ENCODE assay signal across 26 cellular contexts in genomic region chr2:121294881-121295840, GRCh38. TPM values are rescaled to one million over a fixed set of nuclear protein-coding genes. Genes with fewer than 3 reads are reported as not detected.
DNase-seq lines count a peak whose midpoint lies in the region; ATAC-seq, FAIRE-seq and TF ChIP-seq lines count a peak whose summit lies in the region.
"Had no signal": no experiment of that assay in that cellular context is flagged by ENCODE, and none has a peak within 500 bp of the region (broad histone marks: within the 10 kb centered on the region; RNA-seq: fewer than 3 reads in every experiment).

No MANE protein-coding gene starts in this region.

- no peaks in the 10 kb centered on the region for H3K9me2 ChIP-seq in HCT116 (ENCODE audit: insufficient read depth)

- no peak overlapping the region for H3K4me3 Mint-ChIP-seq in activated CD8-positive, alpha-beta memory T cell treated with anti-CD3 and anti-CD28 coated beads, Interleukin-2, amount 10 ng/mL, durations not matched to agents 7 days and 5 days
- H3K4me3 Mint-ChIP-seq in osteocyte (ENCODE audit: unreplicated experiment), result no peak overlapping the region
- H3K4me3 Mint-ChIP-seq: CD8-positive, alpha-beta T cell; GM23338; IgD-negative memory B cell had no signal

- H4K91ac ChIP-seq in H1 (replicated peaks; ENCODE audit: insufficient read length, low read length), result no peak overlapping the region

- no peak overlapping the region for H2BK20ac ChIP-seq in H1 (ENCODE audit: low read length)

- H3K4ac ChIP-seq in H1 (replicated peaks; ENCODE audit: insufficient read length, low read depth, low read length), result no peak overlapping the region

- H3K18ac ChIP-seq in H1 (ENCODE audit: extremely low read depth, low read length), result no peak overlapping the region

- H3K27ac Mint-ChIP-seq in activated CD8-positive, alpha-beta memory T cell treated with anti-CD3 and anti-CD28 coated beads, Interleukin-2, amount 10 ng/mL, durations not matched to agents 7 days and 5 days, result no peak overlapping the region
- H3K27ac Mint-ChIP-seq in osteocyte (ENCODE audit: unreplicated experiment), result no peak overlapping the region
- H3K27ac Mint-ChIP-seq: CD8-positive, alpha-beta T cell; GM23338; IgD-negative memory B cell had no signal

- no peaks in the 10 kb centered on the region for H3K27me3 ChIP-seq in HCT116 (ENCODE audit: insufficient read depth, low read length)
- H3K27me3 ChIP-seq in H1 (replicated peaks in 1 of 4; ENCODE audit: control insufficient read depth in 3 of 4, extremely low read depth in 1 of 4, insufficient read depth in 3 of 4, low read length in 3 of 4), result no peaks in the 10 kb centered on the region

- no peaks in the 10 kb centered on the region for H3K9me3 Mint-ChIP-seq in activated CD8-positive, alpha-beta memory T cell treated with anti-CD3 and anti-CD28 coated beads, Interleukin-2, amount 10 ng/mL, durations not matched to agents 7 days and 5 days (ENCODE audit: low read depth)
- H3K9me3 Mint-ChIP-seq in osteocyte (ENCODE audit: unreplicated experiment), result no peaks in the 10 kb centered on the region
- H3K9me3 Mint-ChIP-seq: CD8-positive, alpha-beta T cell; GM23338 had no signal

- RAD21 ChIA-PET in HCT116 (lab: Charles Lee; ENCODE audit: low non-redundant PET in 1 of 2, low total read pairs in 2 of 2, uncharacterized antibody in 2 of 2, unreplicated experiment in 2 of 2), result no interaction called here

- TF ChIP-seq CTCF in HCT116 (IDR thresholded peaks at IDR 0.05 in 2 of 3, conservative IDR thresholded peaks at IDR 0.05 in 1 of 3; ENCODE audit: borderline replicate concordance in 1 of 3, insufficient read depth in 1 of 3, low read depth in 2 of 3, low read length in 2 of 3), result 0 out of 6 replicates have a peak, but pooled peaks of 1 of the 3 experiments have one; percentile 14
- no peak for TF ChIP-seq CTCF in H1 (IDR thresholded peaks at IDR 0.05; ENCODE audit: control extremely low read depth in 1 of 3, insufficient read depth in 1 of 3, low read depth in 1 of 3, low read length in 3 of 3)
- no peak for TF ChIP-seq CTCF in osteocyte (IDR thresholded peaks at IDR 0.05)

- H2BK5ac ChIP-seq in H1 (ENCODE audit: low read depth, low read length), result no peak overlapping the region

- no peaks in the 10 kb centered on the region for H3K4me1 Mint-ChIP-seq in activated CD8-positive, alpha-beta memory T cell treated with anti-CD3 and anti-CD28 coated beads, Interleukin-2, amount 10 ng/mL, durations not matched to agents 7 days and 5 days
- no peaks in the 10 kb centered on the region for H3K4me1 Mint-ChIP-seq in osteocyte (ENCODE audit: unreplicated experiment)
- H3K4me1 Mint-ChIP-seq: GM23338 had no signal

- BruUV-seq in HCT116 (replicated peaks; lab: Mats Ljungman, UMichigan), result no TSS peak

- no peak for TF ChIP-seq POLR2A in HCT116 (IDR thresholded peaks at IDR 0.05; ENCODE audit: borderline replicate concordance, extremely low read depth, insufficient read depth, insufficient read length)
- no peak for TF ChIP-seq POLR2A in H1 (IDR thresholded peaks at IDR 0.05; ENCODE audit: control extremely low read depth in 1 of 2, low read depth in 2 of 2, low read length in 2 of 2)

- H3K4me3 ChIP-seq in HCT116 (replicated peaks in 1 of 2; ENCODE audit: low read depth in 1 of 2, low read length in 2 of 2) (no peak overlapping the region), H1 (ENCODE audit: extremely low read depth in 1 of 4, insufficient read depth in 2 of 4, low read depth in 3 of 4, low read length in 4 of 4) (no peak overlapping the region)
- H3K4me3 ChIP-seq: GM23338, SJSA1 had no signal

- H3K27ac ChIP-seq in HCT116 (ENCODE audit: low read depth, low read length), result no peak overlapping the region
- H3K27ac ChIP-seq in H1 (ENCODE audit: low read depth, low read length), result no peak overlapping the region
- H3K27ac ChIP-seq: SJSA1 had no signal

- no peaks in the 10 kb centered on the region for H3K79me2 ChIP-seq in HCT116 (ENCODE audit: insufficient read depth, low read length)
- H3K79me2 ChIP-seq in H1 (ENCODE audit: control insufficient read depth in 1 of 2, insufficient read depth in 2 of 2, low read length in 2 of 2), result no peaks in the 10 kb centered on the region

- no peak overlapping the region for H3K4me2 ChIP-seq in HCT116 (ENCODE audit: low read length)
- H3K4me2 ChIP-seq in H1 (ENCODE audit: insufficient read depth in 1 of 2, low read depth in 2 of 2, low read length in 2 of 2), result no peak overlapping the region
- H3K4me2 ChIP-seq: GM23338 had no signal

- H4K5ac ChIP-seq in H1 (ENCODE audit: insufficient read length, low read depth, low read length), result no peak overlapping the region

- no peak overlapping the region for H2AK5ac ChIP-seq in H1 (ENCODE audit: low read depth, low read length)

- POLR2A ChIA-PET in HCT116 (lab: Charles Lee), result no interaction called here
- POLR2A ChIA-PET in H1 (lab: Charles Lee; ENCODE audit: partially characterized antibody), result interaction anchor here (0.6 to 0.8 kb wide), 3 partner anchors 57 to 549 kb away, joined by 3 to 4 read pairs (median 3); no protein-coding TSS in a partner anchor

- no peak for FAIRE-seq in H1 (lab: Jason Lieb, UNC)
- FAIRE-seq: GM12891 had no signal

- TF ChIP-seq EP300 in H1 (IDR thresholded peaks at IDR 0.05; ENCODE audit: borderline replicate concordance in 1 of 2, low read depth in 2 of 2, low read length in 2 of 2), result no peak

- no peaks in the 10 kb centered on the region for H3K23me2 ChIP-seq in H1 (ENCODE audit: low read depth, low read length)

- CTCF ChIA-PET in activated CD8-positive, alpha-beta memory T cell treated with anti-CD3 and anti-CD28 coated beads, Interleukin-2, amount 10 ng/mL, durations not matched to agents 7 days and 5 days (lab: Charles Lee), result interaction anchor here (0.6 to 0.7 kb wide), 2 partner anchors 9 to 216 kb away, joined by 3 to 5 read pairs; no protein-coding TSS in a partner anchor
- CTCF ChIA-PET in HCT116 (lab: Charles Lee) (no interaction called here), H1 (lab: Charles Lee; ENCODE audit: partially characterized antibody) (interaction anchor here (0.6 to 3.9 kb wide), 15 partner anchors 23 to 836 kb away, joined by 3 to 38 read pairs (median 4); no protein-coding TSS in a partner anchor)

- H3K9ac ChIP-seq in HCT116 (ENCODE audit: low read length) (no peak overlapping the region), H1 (replicated peaks in 1 of 4; ENCODE audit: extremely low read depth in 1 of 4, low read depth in 3 of 4, low read length in 3 of 4) (no peak overlapping the region)

- intact Hi-C loops in HCT116 (cut with micrococcal nuclease), result no loop called here

- ATAC-seq in activated CD8-positive, alpha-beta memory T cell treated with anti-CD3 and anti-CD28 coated beads, Interleukin-2, amount 10 ng/mL, durations not matched to agents 7 days and 5 days, result no peak
- ATAC-seq in HCT116, result peak; percentile 36
- ATAC-seq in HG02840 (IDR thresholded peaks at IDR 0.05; ENCODE audit: low FRiP score, unreplicated experiment), result no peak
- ATAC-seq: CD8-positive, alpha-beta T cell; GM23338; Right ventricle myocardium inferior had no signal

- H3K14ac ChIP-seq in H1 (ENCODE audit: insufficient read length), result no peak overlapping the region

- H3K23ac ChIP-seq in H1 (ENCODE audit: insufficient read length), result no peak overlapping the region

- H3K79me1 ChIP-seq in H1 (ENCODE audit: low read depth, low read length), result no peaks in the 10 kb centered on the region; the same call in 1 of the 2 replicates

- peak; percentile 38 for DNase-seq in activated CD8-positive, alpha-beta memory T cell treated with anti-CD3 and anti-CD28 coated beads, Interleukin-2, amount 10 ng/mL, durations not matched to agents 7 days and 5 days
- DNase-seq in activated CD8-positive, alpha-beta memory T cell treated with anti-CD3 and anti-CD28 coated beads, Interleukin-2, amount 50 U/mL, for 48 hours, result no peak
- DNase-seq in HCT116 (ENCODE audit: low read depth, low spot score) (no peak), H1 (ENCODE audit: low read depth in 1 of 2, low spot score in 2 of 2) (no peak), osteocyte (ENCODE audit: extremely low spot score, unreplicated experiment) (peak; percentile 70), cerebellar cortex (ENCODE audit: low spot score) (no peak)
- DNase-seq: AML-193; C1 segment of cervical spinal cord; CD8-positive, alpha-beta T cell; DMS153; HCEC 1CT; MV-4-11; NCI-H1105 treated with DMSO at 0.1 percent for 48 hours; NCI-H2029 treated with DMSO at 0.1 percent for 48 hours; NCI-H2171; NCI-H345; NCI-H524; NCI-H774; OCI-M1 had no signal

- peaks cover 4 to 11% of the 10 kb centered on the region in 2 experiments; a peak in 2 of 4 replicates for H3K4me1 ChIP-seq in HCT116 (ENCODE audit: control insufficient read depth in 1 of 2, insufficient read depth in 2 of 2, low read length in 2 of 2)
- no peaks in the 10 kb centered on the region for H3K4me1 ChIP-seq in H1 (replicated peaks in 1 of 4; ENCODE audit: control insufficient read depth in 3 of 4, insufficient read depth in 4 of 4, low read length in 3 of 4)
- H3K4me1 ChIP-seq: SJSA1 had no signal

- no peaks in the 10 kb centered on the region for H4K20me1 ChIP-seq in HCT116 (ENCODE audit: insufficient read depth)
- no peaks in the 10 kb centered on the region for H4K20me1 ChIP-seq in H1 (replicated peaks in 1 of 2; ENCODE audit: control insufficient read depth in 1 of 2, insufficient read depth in 2 of 2, low read length in 2 of 2)

- H3K36me3 Mint-ChIP-seq in activated CD8-positive, alpha-beta memory T cell treated with anti-CD3 and anti-CD28 coated beads, Interleukin-2, amount 10 ng/mL, durations not matched to agents 7 days and 5 days, result no peaks in the 10 kb centered on the region
- no peaks in the 10 kb centered on the region for H3K36me3 Mint-ChIP-seq in osteocyte (ENCODE audit: unreplicated experiment)
- H3K36me3 Mint-ChIP-seq: CD8-positive, alpha-beta T cell; IgD-negative memory B cell had no signal

- no peaks in the 10 kb centered on the region for H3K9me3 ChIP-seq in HCT116 (ENCODE audit: control insufficient read depth in 1 of 2, insufficient read depth in 1 of 2, low read depth in 1 of 2, low read length in 2 of 2)
- no peaks in the 10 kb centered on the region for H3K9me3 ChIP-seq in H1 (ENCODE audit: insufficient read depth in 2 of 2, low read depth in 1 of 2, low read length in 1 of 2)
- H3K9me3 ChIP-seq: SJSA1 had no signal

- H3K36me3 ChIP-seq in HCT116 (ENCODE audit: control insufficient read depth in 1 of 2, insufficient read depth in 2 of 2, low read length in 2 of 2), result no peaks in the 10 kb centered on the region
- H3K36me3 ChIP-seq in H1 (ENCODE audit: control insufficient read depth in 2 of 4, insufficient read depth in 4 of 4, low read length in 3 of 4), result no peaks in the 10 kb centered on the region
- H3K36me3 ChIP-seq: SJSA1 had no signal

- TF ChIP-seq RAD21 in HCT116 (IDR thresholded peaks at IDR 0.05; ENCODE audit: low read depth), result no peak
- TF ChIP-seq RAD21 in H1 (IDR thresholded peaks at IDR 0.05 in 1 of 2, conservative IDR thresholded peaks at IDR 0.05 in 1 of 2; ENCODE audit: low read depth in 2 of 2, low read length in 2 of 2), result no peak; a peak in 1 of 4 replicates

- H2BK12ac ChIP-seq in H1 (ENCODE audit: low read depth, low read length), result no peak overlapping the region

- H2AFZ ChIP-seq in HCT116 (ENCODE audit: low read depth, low read length, poor library complexity, severe bottlenecking) (no peak overlapping the region), H1 (ENCODE audit: low read length) (no peak overlapping the region)
- H2AFZ ChIP-seq: GM23338 had no signal

- no peak overlapping the region for H2BK15ac ChIP-seq in H1 (ENCODE audit: low read length)

- H2BK120ac ChIP-seq in H1 (replicated peaks; ENCODE audit: low read depth, low read length), result no peak overlapping the region

- peak overlapping the region; percentile 45; the same call in 1 of the 2 replicates for H4K8ac ChIP-seq in H1 (ENCODE audit: extremely low read depth, insufficient read depth, low read length)

- no peak overlapping the region for H3K56ac ChIP-seq in H1 (replicated peaks; ENCODE audit: insufficient read length, low read depth, low read length)

- H3K27me3 Mint-ChIP-seq in activated CD8-positive, alpha-beta memory T cell treated with anti-CD3 and anti-CD28 coated beads, Interleukin-2, amount 10 ng/mL, durations not matched to agents 7 days and 5 days, result peaks cover 3% of the 10 kb centered on the region
- peaks cover 13% of the 10 kb centered on the region for H3K27me3 Mint-ChIP-seq in osteocyte (ENCODE audit: unreplicated experiment)

- 83% methylated on average over 9 of the region's 9 CpGs; no CpG with 5 or more reads in 1 of the 2 experiments for WGBS in H1 (ENCODE audit: extremely low coverage in 1 of 2, insufficient coverage in 1 of 2, insufficient read length in 1 of 2, insufficient replicate concordance in 2 of 2, low coverage in 1 of 2, low lambda C conversion rate in 2 of 2, missing lambda C conversion rate in 1 of 2), 2 experiments

RNA-seq across cellular contexts. Expression of gene TFCP2L1, which starts 10.2 kb away (rescaled TPM):
- total RNA-seq in activated CD8-positive, alpha-beta memory T cell treated with anti-CD3 and anti-CD28 coated beads, Interleukin-2, amount 10 ng/mL, durations not matched to agents 7 days and 5 days, result under 1 TPM; 0.06 to 0.14 TPM
- 8.4 TPM for total RNA-seq in HCT116 (2021; ENCODE audit: unreplicated experiment)
- 4.5 and 6.0 TPM in 2 replicates for polyA plus RNA-seq in HCT116 (2012)
- total RNA-seq in H1 (2021; fragmentation: NEBNext Ultra II Directional; extraction: Animal tissue kit (Norgen Biotek cat#: 25700)), result 3.2 and 3.8 TPM in 2 replicates
- 1.5 and 4.0 TPM in 2 replicates for polyA plus RNA-seq in H1 (2011; rRNA removed)
- 2.2 TPM for polyA plus RNA-seq in H1 (2011; cell fraction: cytosol; rRNA removed)
- polyA plus RNA-seq in H1 (2011; cell fraction: nucleus; rRNA removed), result 3.4 TPM
- polyA plus RNA-seq in H1 (2012, experiment 1 of 2), result 0.93 to 1.4 TPM (median 1.0 TPM) in 4 replicates
- 0.24 TPM for polyA plus RNA-seq in H1 (2012, experiment 2 of 2)
- 1.6 TPM for polyA plus RNA-seq in H1 (2013, experiment 1 of 2)
- polyA plus RNA-seq in H1 (2013, experiment 2 of 2), result 1.5 TPM
- polyA minus RNA-seq in H1 (2011; rRNA and poly(A)+ RNA removed), result 2.9 and 7.2 TPM in 2 replicates
- polyA minus RNA-seq in H1 (2011; cell fraction: cytosol; rRNA and poly(A)+ RNA removed), result 1.7 TPM
- polyA minus RNA-seq in H1 (2011; cell fraction: nucleus; rRNA and poly(A)+ RNA removed), result 1.00 TPM
- total RNA-seq in osteocyte, result not detected in 2 replicates
- total RNA-seq: SJSA1 had no signal
- polyA plus RNA-seq: AG04450 had no signal

Comparison
In these comparisons a context has a peak if more than half of its experiments do, and no peak if none do; other contexts are left out.
1. DNase-seq: peak in activated CD8-positive, alpha-beta memory T cell treated with anti-CD3 and anti-CD28 coated beads, Interleukin-2, amount 10 ng/mL, durations not matched to agents 7 days and 5 days (single experiment) and osteocyte (single experiment); none in activated CD8-positive, alpha-beta memory T cell treated with anti-CD3 and anti-CD28 coated beads, Interleukin-2, amount 50 U/mL, for 48 hours (single experiment), HCT116 (single experiment), H1 (0 of 2) and cerebellar cortex (single experiment).